In genomic region chr14:100188392-100189030, GRCh38 we compare ENCODE assay signal across 31 cellular contexts. TPM values are rescaled to one million over a fixed set of nuclear protein-coding genes. Genes with fewer than 3 reads are reported as not detected.
"Had no signal": no experiment of that assay in that cellular context is flagged by ENCODE, and none has a peak within 500 bp of the region (broad histone marks: within the 10 kb centered on the region; RNA-seq: fewer than 3 reads in every experiment).

No MANE protein-coding gene starts in this region.

- H3K36me3 ChIP-seq: heart left ventricle, lower lobe of right lung, neural progenitor cell, neutrophil, ovary, right atrium auricular region, suprapubic skin, thoracic aorta, tibial artery, upper lobe of right lung had no signal

- H3K4me3 ChIP-seq: heart left ventricle, lower lobe of right lung, neural progenitor cell, ovary, right atrium auricular region, skin epidermis, suprapubic skin, thoracic aorta, tibial artery, upper lobe of right lung had no signal

- H3K4me1 ChIP-seq: neural progenitor cell had no signal

- H3K9me3 ChIP-seq: heart left ventricle, lower lobe of right lung, neutrophil, ovary, right atrium auricular region, suprapubic skin, thoracic aorta, tibial artery, upper lobe of right lung had no signal

- H3K9ac ChIP-seq: neural progenitor cell had no signal

- H3K27ac ChIP-seq: heart left ventricle, lower lobe of right lung, neural progenitor cell, neutrophil, ovary, right atrium auricular region, skin epidermis, suprapubic skin, thoracic aorta, tibial artery, upper lobe of right lung had no signal

- FAIRE-seq: islet of Langerhans, urothelium cell line had no signal

- ATAC-seq: heart left ventricle; left ventricle myocardium superior; lower lobe of right lung; natural killer cell; sciatic nerve; stimulated activated memory B cell treated with anti-CD40 and anti-IgM and Interleukin-4, amounts not matched to agents 10 μg/mL and 1 μg/mL and 100 μg/mL, for 72 hours; stimulated activated naive CD8-positive, alpha-beta T cell treated with anti-CD3 and anti-CD28 coated beads, Interleukin-15, amount 100 ng/mL, for 72 hours; upper lobe of right lung had no signal

- H3K27me3 ChIP-seq: heart left ventricle, neural progenitor cell, neutrophil, ovary, right atrium auricular region, suprapubic skin, tibial artery, upper lobe of right lung had no signal

- DNase-seq: heart left ventricle; hypothalamus; immature natural killer cell; left ventricle myocardium superior; lower lobe of right lung; mammary epithelial cell; mesenchymal stem cell; naive B cell; natural killer cell; nephron progenitor cell; occipital lobe; ovary; stimulated activated CD4-positive, alpha-beta T cell treated with anti-CD3 and anti-CD28 coated beads, Interleukin-1b, Interleukin-23, amount 100 ng/mL, for 48 hours; stimulated activated CD4-positive, alpha-beta T cell treated with anti-CD3 and anti-CD28 coated beads, Interleukin-2, amount 100 ng/mL, for 48 hours; stimulated activated CD4-positive, alpha-beta T cell treated with anti-CD3 and anti-CD28 coated beads, Interleukin-4, amount 100 ng/mL, for 4 hours; stimulated activated CD8-positive, alpha-beta memory T cell treated with anti-CD3 and anti-CD28 coated beads, Interleukin-4, amount 100 ng/mL, for 48 hours; stimulated activated naive CD4-positive, alpha-beta T cell treated with Interleukin-2 at 50 U/mL for 16 hours; stimulated activated naive CD8-positive, alpha-beta T cell treated with anti-CD3 and anti-CD28 coated beads, Interleukin-15, amount 100 ng/mL, for 72 hours; tibial artery; trophoblast cell; upper lobe of right lung had no signal

RNA-seq across cellular contexts. Expression of gene DEGS2, which starts 29.1 kb away (rescaled TPM):
- total RNA-seq: left ventricle myocardium superior, right atrium auricular region had no signal
